ENCODE assay signal across 1 cellular context in genomic region chr7:66005115-66005671, GRCh38.
TF ChIP-seq lines count a peak whose summit lies in the region.
"Not testable (repeated sequence)": the region's sequence is repeated elsewhere in the genome, so short reads cannot be mapped to it uniquely, and the experiment has no call there.

No MANE protein-coding gene starts in this region.

TF ChIP-seq in HepG2, 621 proteins besides CTCF, POLR2A, EP300 and RAD21 (continued from another document and continues in another):
- TF ChIP-seq SOX5 (CRISPR knock-in tag; IDR thresholded peaks at IDR 0.05; ENCODE audit: borderline replicate concordance) (peak; percentile 77; the same call in 1 of the 2 replicates), ZGPAT (CRISPR knock-in tag; IDR thresholded peaks at IDR 0.05) (peak; percentile 61), PITX1 (CRISPR knock-in tag; IDR thresholded peaks at IDR 0.05) (peak; percentile 47), MIXL1 (CRISPR knock-in tag; IDR thresholded peaks at IDR 0.05) (peak; percentile 67), ZNF761 (CRISPR knock-in tag; conservative IDR thresholded peaks at IDR 0.05) (0 out of 2 replicates have a peak, but pooled peaks have one; percentile 49), POGZ (CRISPR knock-in tag; IDR thresholded peaks at IDR 0.05) (peak; percentile 44; the same call in 1 of the 2 replicates), RXRB (CRISPR knock-in tag; IDR thresholded peaks at IDR 0.05; ENCODE audit: borderline replicate concordance) (peak; percentile 77), SOX13 (CRISPR knock-in tag; conservative IDR thresholded peaks at IDR 0.05 in 1 of 2, IDR thresholded peaks at IDR 0.05 in 1 of 2) (peak in 1 of 2 experiments; percentile 69; a peak in 2 of 4 replicates), MLX (CRISPR knock-in tag; IDR thresholded peaks at IDR 0.05) (peak; percentile 33; the same call in 1 of the 2 replicates), ZMYM3 (CRISPR knock-in tag; IDR thresholded peaks at IDR 0.05) (peak; percentile 38; the same call in 1 of the 2 replicates), ZNF687 (CRISPR knock-in tag; IDR thresholded peaks at IDR 0.05) (peak; percentile 27; the same call in 1 of the 2 replicates), ZMYM4 (CRISPR knock-in tag; IDR thresholded peaks at IDR 0.05) (peak; percentile 35; the same call in 1 of the 2 replicates), GABPA (CRISPR knock-in tag; IDR thresholded peaks at IDR 0.05; ENCODE audit: low read depth) (peak; percentile 21; the same call in 1 of the 2 replicates), NFIC (IDR thresholded peaks at IDR 0.05; ENCODE audit: low read length) (peak; percentile 41; the same call in 1 of the 2 replicates), ARNTL (CRISPR knock-in tag; IDR thresholded peaks at IDR 0.05) (0 out of 2 replicates have a peak, but pooled peaks have one; percentile 45), KAT8 (CRISPR knock-in tag; IDR thresholded peaks at IDR 0.05) (peak; percentile 50; the same call in 1 of the 2 replicates), KDM6A (CRISPR knock-in tag; IDR thresholded peaks at IDR 0.05; ENCODE audit: low read depth) (peak; percentile 56), ZNF317 (CRISPR knock-in tag; IDR thresholded peaks at IDR 0.05) (peak; percentile 57; the same call in 1 of the 2 replicates), TFAP4 (IDR thresholded peaks at IDR 0.05; ENCODE audit: borderline replicate concordance, low read depth) (peak; percentile 43; the same call in 1 of the 2 replicates), HNF4A (CRISPR knock-in tag; IDR thresholded peaks at IDR 0.05) (peak; percentile 36; the same call in 1 of the 2 replicates), FOXP1 (IDR thresholded peaks at IDR 0.05) (0 out of 2 replicates have a peak, but pooled peaks have one; percentile 31), FOXP1 (CRISPR knock-in tag; IDR thresholded peaks at IDR 0.05) (peak; percentile 75), ZNF124 (CRISPR knock-in tag; IDR thresholded peaks at IDR 0.05) (0 out of 2 replicates have a peak, but pooled peaks have one; percentile 66), MED1 (CRISPR knock-in tag; IDR thresholded peaks at IDR 0.05) (peak; percentile 63), SALL1 (CRISPR knock-in tag; IDR thresholded peaks at IDR 0.05) (peak; percentile 38; the same call in 1 of the 2 replicates), ZNF609 (CRISPR knock-in tag; IDR thresholded peaks at IDR 0.05; ENCODE audit: borderline replicate concordance) (peak; percentile 52; the same call in 1 of the 2 replicates), ZNF143 (CRISPR knock-in tag; IDR thresholded peaks at IDR 0.05) (peak; percentile 62; the same call in 1 of the 2 replicates)
- TF ChIP-seq, protein P1, sequence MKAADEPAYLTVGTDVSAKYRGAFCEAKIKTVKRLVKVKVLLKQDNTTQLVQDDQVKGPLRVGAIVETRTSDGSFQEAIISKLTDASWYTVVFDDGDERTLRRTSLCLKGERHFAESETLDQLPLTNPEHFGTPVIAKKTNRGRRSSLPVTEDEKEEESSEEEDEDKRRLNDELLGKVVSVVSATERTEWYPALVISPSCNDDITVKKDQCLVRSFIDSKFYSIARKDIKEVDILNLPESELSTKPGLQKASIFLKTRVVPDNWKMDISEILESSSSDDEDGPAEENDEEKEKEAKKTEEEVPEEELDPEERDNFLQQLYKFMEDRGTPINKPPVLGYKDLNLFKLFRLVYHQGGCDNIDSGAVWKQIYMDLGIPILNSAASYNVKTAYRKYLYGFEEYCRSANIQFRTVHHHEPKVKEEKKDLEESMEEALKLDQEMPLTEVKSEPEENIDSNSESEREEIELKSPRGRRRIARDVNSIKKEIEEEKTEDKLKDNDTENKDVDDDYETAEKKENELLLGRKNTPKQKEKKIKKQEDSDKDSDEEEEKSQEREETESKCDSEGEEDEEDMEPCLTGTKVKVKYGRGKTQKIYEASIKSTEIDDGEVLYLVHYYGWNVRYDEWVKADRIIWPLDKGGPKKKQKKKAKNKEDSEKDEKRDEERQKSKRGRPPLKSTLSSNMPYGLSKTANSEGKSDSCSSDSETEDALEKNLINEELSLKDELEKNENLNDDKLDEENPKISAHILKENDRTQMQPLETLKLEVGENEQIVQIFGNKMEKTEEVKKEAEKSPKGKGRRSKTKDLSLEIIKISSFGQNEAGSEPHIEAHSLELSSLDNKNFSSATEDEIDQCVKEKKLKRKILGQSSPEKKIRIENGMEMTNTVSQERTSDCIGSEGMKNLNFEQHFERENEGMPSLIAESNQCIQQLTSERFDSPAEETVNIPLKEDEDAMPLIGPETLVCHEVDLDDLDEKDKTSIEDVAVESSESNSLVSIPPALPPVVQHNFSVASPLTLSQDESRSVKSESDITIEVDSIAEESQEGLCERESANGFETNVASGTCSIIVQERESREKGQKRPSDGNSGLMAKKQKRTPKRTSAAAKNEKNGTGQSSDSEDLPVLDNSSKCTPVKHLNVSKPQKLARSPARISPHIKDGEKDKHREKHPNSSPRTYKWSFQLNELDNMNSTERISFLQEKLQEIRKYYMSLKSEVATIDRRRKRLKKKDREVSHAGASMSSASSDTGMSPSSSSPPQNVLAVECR (CRISPR knock-in tag; IDR thresholded peaks at IDR 0.05; ENCODE audit: borderline replicate concordance), result peak; percentile 24; the same call in 1 of the 2 replicates
- TF ChIP-seq, protein P2, sequence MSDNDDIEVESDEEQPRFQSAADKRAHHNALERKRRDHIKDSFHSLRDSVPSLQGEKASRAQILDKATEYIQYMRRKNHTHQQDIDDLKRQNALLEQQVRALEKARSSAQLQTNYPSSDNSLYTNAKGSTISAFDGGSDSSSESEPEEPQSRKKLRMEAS (IDR thresholded peaks at IDR 0.05), result peak; percentile 24; the same call in 1 of the 2 replicates
- TF ChIP-seq, protein P3, sequence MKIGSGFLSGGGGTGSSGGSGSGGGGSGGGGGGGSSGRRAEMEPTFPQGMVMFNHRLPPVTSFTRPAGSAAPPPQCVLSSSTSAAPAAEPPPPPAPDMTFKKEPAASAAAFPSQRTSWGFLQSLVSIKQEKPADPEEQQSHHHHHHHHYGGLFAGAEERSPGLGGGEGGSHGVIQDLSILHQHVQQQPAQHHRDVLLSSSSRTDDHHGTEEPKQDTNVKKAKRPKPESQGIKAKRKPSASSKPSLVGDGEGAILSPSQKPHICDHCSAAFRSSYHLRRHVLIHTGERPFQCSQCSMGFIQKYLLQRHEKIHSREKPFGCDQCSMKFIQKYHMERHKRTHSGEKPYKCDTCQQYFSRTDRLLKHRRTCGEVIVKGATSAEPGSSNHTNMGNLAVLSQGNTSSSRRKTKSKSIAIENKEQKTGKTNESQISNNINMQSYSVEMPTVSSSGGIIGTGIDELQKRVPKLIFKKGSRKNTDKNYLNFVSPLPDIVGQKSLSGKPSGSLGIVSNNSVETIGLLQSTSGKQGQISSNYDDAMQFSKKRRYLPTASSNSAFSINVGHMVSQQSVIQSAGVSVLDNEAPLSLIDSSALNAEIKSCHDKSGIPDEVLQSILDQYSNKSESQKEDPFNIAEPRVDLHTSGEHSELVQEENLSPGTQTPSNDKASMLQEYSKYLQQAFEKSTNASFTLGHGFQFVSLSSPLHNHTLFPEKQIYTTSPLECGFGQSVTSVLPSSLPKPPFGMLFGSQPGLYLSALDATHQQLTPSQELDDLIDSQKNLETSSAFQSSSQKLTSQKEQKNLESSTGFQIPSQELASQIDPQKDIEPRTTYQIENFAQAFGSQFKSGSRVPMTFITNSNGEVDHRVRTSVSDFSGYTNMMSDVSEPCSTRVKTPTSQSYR (CRISPR knock-in tag; IDR thresholded peaks at IDR 0.05; ENCODE audit: borderline replicate concordance), result peak; percentile 70; the same call in 1 of the 2 replicates
- not testable (repeated sequence) for TF ChIP-seq SOX13 (IDR thresholded peaks at IDR 0.05); GABPA (IDR thresholded peaks at IDR 0.05; ENCODE audit: low read depth, low read length)
